ENCODE assay signal across 11 cellular contexts in the genomic region with DNA sequence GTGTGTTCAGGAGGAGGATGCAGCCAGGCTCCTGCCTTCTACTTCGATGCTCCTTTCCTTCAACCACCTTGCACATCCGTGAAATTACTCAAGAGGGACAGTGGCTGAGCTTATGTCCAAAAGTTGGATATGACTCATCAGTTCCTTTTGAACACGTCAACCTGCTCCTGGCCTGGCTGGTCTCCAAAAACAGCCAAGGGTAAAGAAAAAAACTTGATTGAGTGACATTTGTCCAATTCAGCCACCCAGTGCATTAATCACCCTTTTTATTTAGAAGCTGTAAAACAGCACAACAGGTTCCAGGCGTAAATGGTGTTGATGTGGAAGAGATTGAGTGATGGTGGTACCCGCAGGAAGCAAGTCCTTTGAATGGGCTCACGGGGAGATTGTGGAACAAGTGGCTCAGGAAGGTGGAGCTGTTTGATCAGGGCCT.
DNase-seq lines count a peak whose midpoint lies in the region; TF ChIP-seq lines count a peak whose summit lies in the region.
"Had no signal": no experiment of that assay in that cellular context is flagged by ENCODE, and none has a peak within 500 bp of the region (broad histone marks: within the 10 kb centered on the region; RNA-seq: fewer than 3 reads in every experiment).

No MANE protein-coding gene starts in this region.

- H3K27ac Mint-ChIP-seq in Calu3 (ENCODE audit: unreplicated experiment), result peak overlapping the region; percentile 74
- H3K27ac Mint-ChIP-seq in type B pancreatic cell, result no peak overlapping the region
- H3K27ac Mint-ChIP-seq: H9 had no signal

- no peak overlapping the region for H3K4me3 ChIP-seq in right atrium auricular region
- no peak overlapping the region for H3K4me3 ChIP-seq in coronary artery
- H3K4me3 ChIP-seq: heart right ventricle had no signal

- H3K36me3 ChIP-seq in right atrium auricular region, result no peaks in the 10 kb centered on the region
- H3K36me3 ChIP-seq: heart right ventricle had no signal

- H3K36me3 Mint-ChIP-seq in Calu3 (ENCODE audit: insufficient read depth, unreplicated experiment) (peaks cover 25% of the 10 kb centered on the region), type B pancreatic cell (peaks cover 4% of the 10 kb centered on the region)

- no TSS peak for BruUV-seq in Calu3 (replicated peaks; lab: Mats Ljungman, UMichigan)

- H3K4me1 Mint-ChIP-seq in Calu3 (ENCODE audit: low read depth, unreplicated experiment) (peaks cover 22% of the 10 kb centered on the region), type B pancreatic cell (ENCODE audit: unreplicated experiment) (peaks cover 2% of the 10 kb centered on the region)

- TF ChIP-seq CTCF in Calu3 (IDR thresholded peaks at IDR 0.05; ENCODE audit: unreplicated experiment), result no peak
- no peak for TF ChIP-seq CTCF in type B pancreatic cell (conservative IDR thresholded peaks at IDR 0.05)
- no peak for TF ChIP-seq CTCF in right atrium auricular region (IDR thresholded peaks at IDR 0.05)
- TF ChIP-seq CTCF in coronary artery (IDR thresholded peaks at IDR 0.05), result no peak

- no peak overlapping the region for H3K27ac ChIP-seq in right atrium auricular region
- H3K27ac ChIP-seq in coronary artery, result no peak overlapping the region
- H3K27ac ChIP-seq: heart right ventricle had no signal

- DNase-seq in Calu3, result peak; percentile 75
- peak; percentile 70 for DNase-seq in HK-2 (ENCODE audit: unreplicated experiment)
- DNase-seq in RPMI7951 (ENCODE audit: low read depth), result peak; percentile 72
- DNase-seq in glomerular visceral epithelial cell (ENCODE audit: extremely low spot score), result peak; percentile 85
- no peak for DNase-seq in type B pancreatic cell (ENCODE audit: extremely low spot score, unreplicated experiment)
- DNase-seq in middle frontal gyrus (ENCODE audit: extremely low spot score, low spot score), result no peak
- DNase-seq in right atrium auricular region (ENCODE audit: low spot score), result no peak
- no peak for DNase-seq in coronary artery (ENCODE audit: low spot score)
- DNase-seq: H9, heart right ventricle, Karpas-422 had no signal

- CTCF ChIA-PET in Calu3 (lab: Charles Lee), result interaction anchor here (0.6 to 1.2 kb wide), 2 partner anchors 12 to 174 kb away, joined by 4 to 7 read pairs; no protein-coding TSS in a partner anchor

- no peaks in the 10 kb centered on the region for H3K9me3 ChIP-seq in right atrium auricular region
- H3K9me3 ChIP-seq: heart right ventricle had no signal

- peaks cover 0 to 7% of the 10 kb centered on the region in 2 donors for H3K4me1 ChIP-seq in right atrium auricular region

- H3K9me3 Mint-ChIP-seq in Calu3 (ENCODE audit: low read depth, unreplicated experiment) (no peaks in the 10 kb centered on the region), type B pancreatic cell (no peaks in the 10 kb centered on the region)
- H3K9me3 Mint-ChIP-seq: H9 had no signal

- H3K4me3 Mint-ChIP-seq in Calu3 (ENCODE audit: low read depth, unreplicated experiment) (no peak overlapping the region), type B pancreatic cell (no peak overlapping the region)
- H3K4me3 Mint-ChIP-seq: H9 had no signal

- H3K27me3 ChIP-seq in right atrium auricular region, result no peaks in the 10 kb centered on the region
- H3K27me3 ChIP-seq: heart right ventricle had no signal

- H3K27me3 Mint-ChIP-seq in Calu3 (ENCODE audit: unreplicated experiment), result no peaks in the 10 kb centered on the region
- no peaks in the 10 kb centered on the region for H3K27me3 Mint-ChIP-seq in type B pancreatic cell

- intact Hi-C loops in Calu3 (cut with micrococcal nuclease; ENCODE audit: unreplicated experiment), result no loop called here

Comparison
In these comparisons a context has a peak if more than half of its experiments do, and no peak if none do; other contexts are left out.
1. DNase-seq: peak in Calu3 (single experiment), HK-2 (single experiment), RPMI7951 (single experiment) and glomerular visceral epithelial cell (single experiment); none in type B pancreatic cell (single experiment), middle frontal gyrus (single experiment), right atrium auricular region (single experiment) and coronary artery (single experiment).